Comparison of ENCODE assay signal across 1 cellular context in the genomic region with DNA sequence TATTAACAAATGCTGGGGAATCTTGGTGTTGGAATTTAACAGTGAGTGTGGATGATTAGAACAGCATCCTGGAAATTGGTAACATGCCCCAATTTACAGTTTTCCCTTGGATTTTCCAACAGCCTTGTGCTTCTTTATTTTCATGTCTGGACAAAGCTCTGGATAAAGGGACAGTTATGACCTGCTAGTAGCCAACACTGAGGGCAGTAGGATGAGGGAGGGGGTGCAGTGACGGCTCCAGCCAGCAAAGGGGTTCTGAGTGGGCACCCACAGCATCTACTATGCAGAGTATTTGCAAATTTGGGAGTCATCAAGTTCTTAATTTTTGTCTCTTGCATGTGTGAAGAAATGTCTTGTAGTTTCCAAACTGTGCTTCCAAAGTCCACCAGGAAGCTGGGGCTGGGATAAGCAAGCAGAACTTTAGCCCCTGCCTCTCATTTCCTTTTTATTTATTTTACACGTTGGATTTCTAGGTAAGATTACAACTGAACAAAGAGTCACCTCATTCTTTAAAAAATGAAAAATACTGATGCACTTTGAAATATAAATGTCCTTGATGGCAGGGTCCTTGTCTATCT.
A peak's percentile ranks its signal among the peaks of the same experiment; 100 is the strongest.
TF ChIP-seq lines count a peak whose summit lies in the region.

No MANE protein-coding gene starts in this region.

TF ChIP-seq in HepG2, 621 proteins besides CTCF, POLR2A, EP300 and RAD21 (continued from another document):
- TF ChIP-seq HMGXB4 (CRISPR knock-in tag; IDR thresholded peaks at IDR 0.05; ENCODE audit: borderline replicate concordance in 1 of 2, low read depth in 1 of 2), result no peak
- no peak for TF ChIP-seq E2F5 (CRISPR knock-in tag; conservative IDR thresholded peaks at IDR 0.05)
- no peak for TF ChIP-seq MAFK (conservative IDR thresholded peaks at IDR 0.05 in 1 of 2, IDR thresholded peaks at IDR 0.05 in 1 of 2; ENCODE audit: low read length in 2 of 2)
- TF ChIP-seq ZNF44 (CRISPR knock-in tag; IDR thresholded peaks at IDR 0.05), result no peak
- no peak for TF ChIP-seq ZNF446 (CRISPR knock-in tag; IDR thresholded peaks at IDR 0.05)
- TF ChIP-seq, protein P1, sequence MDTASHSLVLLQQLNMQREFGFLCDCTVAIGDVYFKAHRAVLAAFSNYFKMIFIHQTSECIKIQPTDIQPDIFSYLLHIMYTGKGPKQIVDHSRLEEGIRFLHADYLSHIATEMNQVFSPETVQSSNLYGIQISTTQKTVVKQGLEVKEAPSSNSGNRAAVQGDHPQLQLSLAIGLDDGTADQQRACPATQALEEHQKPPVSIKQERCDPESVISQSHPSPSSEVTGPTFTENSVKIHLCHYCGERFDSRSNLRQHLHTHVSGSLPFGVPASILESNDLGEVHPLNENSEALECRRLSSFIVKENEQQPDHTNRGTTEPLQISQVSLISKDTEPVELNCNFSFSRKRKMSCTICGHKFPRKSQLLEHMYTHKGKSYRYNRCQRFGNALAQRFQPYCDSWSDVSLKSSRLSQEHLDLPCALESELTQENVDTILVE (CRISPR knock-in tag; IDR thresholded peaks at IDR 0.05), result 0 out of 2 replicates have a peak, but pooled peaks have one; percentile 35
- no peak for TF ChIP-seq ZNF484 (CRISPR knock-in tag; IDR thresholded peaks at IDR 0.05; ENCODE audit: borderline replicate concordance, low read depth)
- no peak for TF ChIP-seq YEATS4 (CRISPR knock-in tag; IDR thresholded peaks at IDR 0.05; ENCODE audit: borderline replicate concordance)
- TF ChIP-seq, protein P2, sequence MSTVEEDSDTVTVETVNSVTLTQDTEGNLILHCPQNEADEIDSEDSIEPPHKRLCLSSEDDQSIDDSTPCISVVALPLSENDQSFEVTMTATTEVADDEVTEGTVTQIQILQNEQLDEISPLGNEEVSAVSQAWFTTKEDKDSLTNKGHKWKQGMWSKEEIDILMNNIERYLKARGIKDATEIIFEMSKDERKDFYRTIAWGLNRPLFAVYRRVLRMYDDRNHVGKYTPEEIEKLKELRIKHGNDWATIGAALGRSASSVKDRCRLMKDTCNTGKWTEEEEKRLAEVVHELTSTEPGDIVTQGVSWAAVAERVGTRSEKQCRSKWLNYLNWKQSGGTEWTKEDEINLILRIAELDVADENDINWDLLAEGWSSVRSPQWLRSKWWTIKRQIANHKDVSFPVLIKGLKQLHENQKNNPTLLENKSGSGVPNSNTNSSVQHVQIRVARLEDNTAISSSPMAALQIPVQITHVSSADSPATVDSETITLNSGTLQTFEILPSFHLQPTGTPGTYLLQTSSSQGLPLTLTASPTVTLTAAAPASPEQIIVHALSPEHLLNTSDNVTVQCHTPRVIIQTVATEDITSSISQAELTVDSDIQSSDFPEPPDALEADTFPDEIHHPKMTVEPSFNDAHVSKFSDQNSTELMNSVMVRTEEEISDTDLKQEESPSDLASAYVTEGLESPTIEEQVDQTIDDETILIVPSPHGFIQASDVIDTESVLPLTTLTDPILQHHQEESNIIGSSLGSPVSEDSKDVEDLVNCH (CRISPR knock-in tag; IDR thresholded peaks at IDR 0.05), result no peak
- no peak for TF ChIP-seq FOXM1 (CRISPR knock-in tag; IDR thresholded peaks at IDR 0.05)
- TF ChIP-seq NFKBIZ (CRISPR knock-in tag; IDR thresholded peaks at IDR 0.05), result peak; percentile 59; the same call in 1 of the 2 replicates
- no peak for TF ChIP-seq ZFP37 (CRISPR knock-in tag; IDR thresholded peaks at IDR 0.05; ENCODE audit: borderline replicate concordance)
- no peak for TF ChIP-seq KLF13 (CRISPR knock-in tag; IDR thresholded peaks at IDR 0.05)
- no peak for TF ChIP-seq MLLT10 (CRISPR knock-in tag; IDR thresholded peaks at IDR 0.05)
- TF ChIP-seq ATF1 (CRISPR knock-in tag; IDR thresholded peaks at IDR 0.05), result 0 out of 2 replicates have a peak, but pooled peaks have one; percentile 23
- no peak; the same call in 1 of the 2 replicates for TF ChIP-seq JDP2 (CRISPR knock-in tag; IDR thresholded peaks at IDR 0.05; ENCODE audit: borderline replicate concordance)
- no peak for TF ChIP-seq ZNF431 (CRISPR knock-in tag; IDR thresholded peaks at IDR 0.05; ENCODE audit: borderline replicate concordance, low read depth)
- no peak for TF ChIP-seq HES4 (CRISPR knock-in tag; IDR thresholded peaks at IDR 0.05; ENCODE audit: borderline replicate concordance)
- TF ChIP-seq, protein P3, sequence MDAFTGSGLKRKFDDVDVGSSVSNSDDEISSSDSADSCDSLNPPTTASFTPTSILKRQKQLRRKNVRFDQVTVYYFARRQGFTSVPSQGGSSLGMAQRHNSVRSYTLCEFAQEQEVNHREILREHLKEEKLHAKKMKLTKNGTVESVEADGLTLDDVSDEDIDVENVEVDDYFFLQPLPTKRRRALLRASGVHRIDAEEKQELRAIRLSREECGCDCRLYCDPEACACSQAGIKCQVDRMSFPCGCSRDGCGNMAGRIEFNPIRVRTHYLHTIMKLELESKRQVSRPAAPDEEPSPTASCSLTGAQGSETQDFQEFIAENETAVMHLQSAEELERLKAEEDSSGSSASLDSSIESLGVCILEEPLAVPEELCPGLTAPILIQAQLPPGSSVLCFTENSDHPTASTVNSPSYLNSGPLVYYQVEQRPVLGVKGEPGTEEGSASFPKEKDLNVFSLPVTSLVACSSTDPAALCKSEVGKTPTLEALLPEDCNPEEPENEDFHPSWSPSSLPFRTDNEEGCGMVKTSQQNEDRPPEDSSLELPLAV (CRISPR knock-in tag; conservative IDR thresholded peaks at IDR 0.05; ENCODE audit: low read depth), result no peak
- no peak for TF ChIP-seq KLF6 (CRISPR knock-in tag; IDR thresholded peaks at IDR 0.05)
- no peak for TF ChIP-seq ZNF124 (CRISPR knock-in tag; IDR thresholded peaks at IDR 0.05)
- no peak for TF ChIP-seq SP140L (CRISPR knock-in tag; IDR thresholded peaks at IDR 0.05; ENCODE audit: borderline replicate concordance)
- peak; percentile 76 for TF ChIP-seq ZNF414 (CRISPR knock-in tag; IDR thresholded peaks at IDR 0.05)
- TF ChIP-seq ZNF337 (CRISPR knock-in tag; IDR thresholded peaks at IDR 0.05; ENCODE audit: borderline replicate concordance, low read depth), result no peak
- no peak for TF ChIP-seq ZNF780A (CRISPR knock-in tag; IDR thresholded peaks at IDR 0.05)
- TF ChIP-seq ARNTL (CRISPR knock-in tag; IDR thresholded peaks at IDR 0.05), result no peak
- no peak for TF ChIP-seq PAWR (CRISPR knock-in tag; IDR thresholded peaks at IDR 0.05; ENCODE audit: borderline replicate concordance)
- TF ChIP-seq, protein P4, sequence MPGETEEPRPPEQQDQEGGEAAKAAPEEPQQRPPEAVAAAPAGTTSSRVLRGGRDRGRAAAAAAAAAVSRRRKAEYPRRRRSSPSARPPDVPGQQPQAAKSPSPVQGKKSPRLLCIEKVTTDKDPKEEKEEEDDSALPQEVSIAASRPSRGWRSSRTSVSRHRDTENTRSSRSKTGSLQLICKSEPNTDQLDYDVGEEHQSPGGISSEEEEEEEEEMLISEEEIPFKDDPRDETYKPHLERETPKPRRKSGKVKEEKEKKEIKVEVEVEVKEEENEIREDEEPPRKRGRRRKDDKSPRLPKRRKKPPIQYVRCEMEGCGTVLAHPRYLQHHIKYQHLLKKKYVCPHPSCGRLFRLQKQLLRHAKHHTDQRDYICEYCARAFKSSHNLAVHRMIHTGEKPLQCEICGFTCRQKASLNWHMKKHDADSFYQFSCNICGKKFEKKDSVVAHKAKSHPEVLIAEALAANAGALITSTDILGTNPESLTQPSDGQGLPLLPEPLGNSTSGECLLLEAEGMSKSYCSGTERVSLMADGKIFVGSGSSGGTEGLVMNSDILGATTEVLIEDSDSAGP (CRISPR knock-in tag; IDR thresholded peaks at IDR 0.05; ENCODE audit: borderline replicate concordance), result no peak
- TF ChIP-seq ZNF333 (CRISPR knock-in tag; IDR thresholded peaks at IDR 0.05; ENCODE audit: borderline replicate concordance), result no peak
- no peak for TF ChIP-seq ZNF362 (CRISPR knock-in tag; IDR thresholded peaks at IDR 0.05; ENCODE audit: borderline replicate concordance)
- TF ChIP-seq RARG (CRISPR knock-in tag; IDR thresholded peaks at IDR 0.05; ENCODE audit: low read depth), result no peak
- TF ChIP-seq SKI (IDR thresholded peaks at IDR 0.05; ENCODE audit: partially characterized antibody), result no peak
- TF ChIP-seq PITX1 (CRISPR knock-in tag; IDR thresholded peaks at IDR 0.05), result no peak
- TF ChIP-seq, protein P5, sequence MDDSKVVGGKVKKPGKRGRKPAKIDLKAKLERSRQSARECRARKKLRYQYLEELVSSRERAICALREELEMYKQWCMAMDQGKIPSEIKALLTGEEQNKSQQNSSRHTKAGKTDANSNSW (CRISPR knock-in tag; IDR thresholded peaks at IDR 0.05; ENCODE audit: borderline replicate concordance), result no peak
- no peak for TF ChIP-seq ZNF136 (CRISPR knock-in tag; IDR thresholded peaks at IDR 0.05; ENCODE audit: low read depth)
- TF ChIP-seq AKAP8 (CRISPR knock-in tag; IDR thresholded peaks at IDR 0.05), result no peak
- TF ChIP-seq ZNF510 (CRISPR knock-in tag; IDR thresholded peaks at IDR 0.05; ENCODE audit: low read depth), result no peak
- TF ChIP-seq ZNF619 (CRISPR knock-in tag; IDR thresholded peaks at IDR 0.05), result no peak
- TF ChIP-seq ZFY (CRISPR knock-in tag; IDR thresholded peaks at IDR 0.05), result no peak
- no peak for TF ChIP-seq ZNF577 (CRISPR knock-in tag; IDR thresholded peaks at IDR 0.05; ENCODE audit: borderline replicate concordance, low read depth)
